ENCODE assay signal across 10 cellular contexts in the genomic region with DNA sequence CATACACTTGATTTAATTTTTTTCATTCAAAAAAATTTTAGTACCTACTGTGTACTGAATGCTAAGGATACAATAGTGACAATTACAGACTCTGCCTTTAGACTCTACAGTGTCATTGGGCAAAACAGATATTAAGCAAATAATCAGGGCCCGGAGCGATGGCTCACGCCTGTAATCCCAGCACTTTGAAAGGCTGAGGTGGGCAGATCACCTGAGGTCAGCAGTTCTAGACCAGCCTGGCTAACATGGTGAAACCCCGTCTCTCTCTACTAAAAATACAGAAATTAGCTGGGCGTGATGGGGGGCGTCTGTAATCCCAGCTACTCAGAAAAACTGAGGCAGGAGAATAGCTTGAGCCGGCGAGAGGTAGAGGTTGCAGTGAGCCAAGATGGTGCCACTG. TPM values are rescaled to one million over a fixed set of nuclear protein-coding genes. Genes with fewer than 3 reads are reported as not detected.
DNase-seq lines count a peak whose midpoint lies in the region; ATAC-seq, FAIRE-seq and TF ChIP-seq lines count a peak whose summit lies in the region.
"Had no signal": no experiment of that assay in that cellular context is flagged by ENCODE, and none has a peak within 500 bp of the region (broad histone marks: within the 10 kb centered on the region; RNA-seq: fewer than 3 reads in every experiment).

No MANE protein-coding gene starts in this region.

- peaks cover 30% of the 10 kb centered on the region for H3K4me1 Mint-ChIP-seq in activated naive CD4-positive, alpha-beta T cell treated with anti-CD3 and anti-CD28 coated beads, Interleukin-2, amount 50 U/mL, for 24 hours

- no peak overlapping the region for H2AFZ ChIP-seq in keratinocyte (ENCODE audit: control insufficient read depth, low read length)

- H3K4me3 Mint-ChIP-seq in activated naive CD4-positive, alpha-beta T cell treated with anti-CD3 and anti-CD28 coated beads, Interleukin-2, amount 50 U/mL, for 24 hours, result peak overlapping the region; percentile 9

- H3K4me3 ChIP-seq in adipocyte (ENCODE audit: low read length) (peak overlapping the region; percentile 95), keratinocyte (ENCODE audit: control insufficient read depth in 2 of 3, extremely low read depth in 1 of 3, insufficient read depth in 2 of 3, low read depth in 1 of 3, low read length in 3 of 3) (peak overlapping the region; percentile 83 to 87 (median 86)), thoracic aorta (peak overlapping the region; percentile 94)

- H3K9ac ChIP-seq in adipocyte (ENCODE audit: low read length), result peak overlapping the region; percentile 93
- peak overlapping the region; percentile 22 for H3K9ac ChIP-seq in keratinocyte (ENCODE audit: control insufficient read depth, extremely low read depth, insufficient read depth, low read length)

- no peak overlapping the region for H3K27ac ChIP-seq in keratinocyte (ENCODE audit: control insufficient read depth, insufficient read depth, low read length)
- no peak overlapping the region for H3K27ac ChIP-seq in thoracic aorta

- H3K9me1 ChIP-seq in keratinocyte (ENCODE audit: control insufficient read depth, extremely low read depth, insufficient read depth, low read length), result peaks cover 3% of the 10 kb centered on the region

- no peaks in the 10 kb centered on the region for H3K9me3 Mint-ChIP-seq in activated naive CD4-positive, alpha-beta T cell treated with anti-CD3 and anti-CD28 coated beads, Interleukin-2, amount 50 U/mL, for 24 hours

- no peak overlapping the region for H3K27ac Mint-ChIP-seq in activated naive CD4-positive, alpha-beta T cell treated with anti-CD3 and anti-CD28 coated beads, Interleukin-2, amount 50 U/mL, for 24 hours

- no peak for ATAC-seq in thoracic aorta (ENCODE audit: insufficient number of reproducible peaks, low FRiP score, low read depth)

- DNase-seq in activated naive CD4-positive, alpha-beta T cell treated with Interleukin-2 at 50 U/mL for 16 hours, result no peak
- DNase-seq in adipocyte (ENCODE audit: low read depth), result no peak
- no peak for DNase-seq in keratinocyte (ENCODE audit: low read depth, low spot score)
- DNase-seq in thoracic aorta (ENCODE audit: low spot score), result no peak
- DNase-seq in NCI-H128 (lab: John Stamatoyannopoulos, UW; ENCODE audit: unreplicated experiment), result no peak
- no peak for DNase-seq in GM10248 (ENCODE audit: extremely low spot score)
- no peak for DNase-seq in NOMO-1 (lab: John Stamatoyannopoulos, UW; ENCODE audit: unreplicated experiment in 2 of 2)
- DNase-seq: NCI-H2107, T1000 had no signal

- no peaks in the 10 kb centered on the region for H3K36me3 ChIP-seq in adipocyte (ENCODE audit: control insufficient read depth, insufficient read depth, low read length, severe bottlenecking)
- H3K36me3 ChIP-seq in keratinocyte (ENCODE audit: control insufficient read depth in 2 of 2, extremely low read depth in 1 of 2, insufficient read depth in 2 of 2, low read length in 2 of 2), result no peaks in the 10 kb centered on the region
- no peaks in the 10 kb centered on the region for H3K36me3 ChIP-seq in thoracic aorta

- no peak for TF ChIP-seq CTCF in keratinocyte (optimal IDR thresholded peaks at IDR 0.05 in 1 of 3, IDR thresholded peaks at IDR 0.05 in 1 of 3, conservative IDR thresholded peaks at IDR 0.05 in 1 of 3; ENCODE audit: extremely low read depth in 1 of 3, insufficient read depth in 2 of 3, low read length in 3 of 3)
- no peak for TF ChIP-seq CTCF in thoracic aorta (IDR thresholded peaks at IDR 0.05)
- TF ChIP-seq CTCF in GM10248 (IDR thresholded peaks at IDR 0.05; ENCODE audit: control extremely low read depth, extremely low read depth, low read depth, missing control alignments), result no peak

- dilution Hi-C loops in keratinocyte (cut with MboI; ENCODE audit: extremely low pct_ligation_motif_present, low sequenced_read_pairs), result no loop called here

- no peaks in the 10 kb centered on the region for H3K9me3 ChIP-seq in adipocyte (ENCODE audit: control insufficient read depth, low read length)
- H3K9me3 ChIP-seq in keratinocyte (ENCODE audit: control insufficient read depth, low read depth, low read length), result no peaks in the 10 kb centered on the region
- no peaks in the 10 kb centered on the region for H3K9me3 ChIP-seq in thoracic aorta

- no peak for FAIRE-seq in keratinocyte (lab: Jason Lieb, UNC)

- H3K4me1 ChIP-seq in adipocyte (ENCODE audit: control insufficient read depth, insufficient read depth, low read length) (peaks cover 38% of the 10 kb centered on the region), keratinocyte (ENCODE audit: control insufficient read depth, extremely low read depth, insufficient read depth, low read length) (peaks cover 13% of the 10 kb centered on the region), thoracic aorta (ENCODE audit: control insufficient read depth in 1 of 2, low read depth in 2 of 2) (peaks cover 8 to 32% of the 10 kb centered on the region in 2 donors)

- H3K27me3 ChIP-seq in adipocyte (replicated peaks; ENCODE audit: control insufficient read depth, insufficient read depth, low read length) (no peaks in the 10 kb centered on the region), keratinocyte (ENCODE audit: control insufficient read depth, extremely low read depth, insufficient read depth, low read length) (no peaks in the 10 kb centered on the region), thoracic aorta (replicated peaks; ENCODE audit: insufficient read depth) (no peaks in the 10 kb centered on the region)

- no peaks in the 10 kb centered on the region for H3K36me3 Mint-ChIP-seq in activated naive CD4-positive, alpha-beta T cell treated with anti-CD3 and anti-CD28 coated beads, Interleukin-2, amount 50 U/mL, for 24 hours

- peak overlapping the region; percentile 78 for H3K4me2 ChIP-seq in keratinocyte (ENCODE audit: control insufficient read depth, extremely low read depth, insufficient read depth, low read depth, low read length)

- POLR2A ChIA-PET in GM10248 (lab: Yijun Ruan, JAX), result interaction anchor here (4.0 kb wide), 1 partner anchor 15 kb away, joined by 37 read pairs; a partner anchor contains a TSS

- peaks cover 48% of the 10 kb centered on the region for H3K79me2 ChIP-seq in keratinocyte (ENCODE audit: control insufficient read depth, insufficient read depth, low read length)

- H4K20me1 ChIP-seq in keratinocyte (ENCODE audit: control insufficient read depth, extremely low read depth, insufficient read depth, low read length), result no peaks in the 10 kb centered on the region

- H3K27me3 Mint-ChIP-seq in activated naive CD4-positive, alpha-beta T cell treated with anti-CD3 and anti-CD28 coated beads, Interleukin-2, amount 50 U/mL, for 24 hours, result no peaks in the 10 kb centered on the region

- CTCF ChIA-PET in GM10248 (lab: Yijun Ruan, JAX), result interaction anchor here (0.6 to 4.1 kb wide), 3 partner anchors 15 to 37 kb away, joined by 3 to 31 read pairs (median 4); a partner anchor contains a TSS

RNA-seq across cellular contexts. Expression of a gene that starts 1.4 kb away (rescaled TPM):
- polyA plus RNA-seq in keratinocyte, result 5.7 to 11.7 TPM (median 10.1 TPM) in 3 replicates
- polyA plus RNA-seq in keratinocyte (2011; ENCODE audit: low read depth), result 25.4 TPM
- 8.0 and 13.9 TPM in 2 replicates for polyA plus RNA-seq in keratinocyte (2011; cell fraction: cytosol; rRNA removed)
- polyA plus RNA-seq in keratinocyte (2011; cell fraction: nucleus; rRNA removed), result 5.3 and 5.7 TPM in 2 replicates
- 10.3 and 11.8 TPM in 2 replicates for polyA plus RNA-seq in keratinocyte (2012; ENCODE audit: low replicate concordance)
- polyA minus RNA-seq in keratinocyte, result 2.0 to 4.3 TPM (median 2.5 TPM) in 3 replicates
- polyA minus RNA-seq in keratinocyte (2011; cell fraction: cytosol; rRNA and poly(A)+ RNA removed), result 4.8 TPM
- 2.8 and 4.3 TPM in 2 replicates for polyA minus RNA-seq in keratinocyte (2011; cell fraction: nucleus; rRNA and poly(A)+ RNA removed)
- 10 to 100 TPM in 1 of 2 donors, 1 to 10 TPM in 1; 6.1 to 18.8 TPM for total RNA-seq in thoracic aorta

RNA-seq across cellular contexts. Expression of a gene that starts 14.7 kb away (rescaled TPM):
- polyA plus RNA-seq in keratinocyte, result 2.7 to 4.4 TPM (median 3.6 TPM) in 3 replicates
- polyA plus RNA-seq in keratinocyte (2011; ENCODE audit: low read depth), result 26.2 TPM
- 1.1 and 2.4 TPM in 2 replicates for polyA plus RNA-seq in keratinocyte (2011; cell fraction: cytosol; rRNA removed)
- polyA plus RNA-seq in keratinocyte (2011; cell fraction: nucleus; rRNA removed), result 4.9 and 7.3 TPM in 2 replicates
- polyA plus RNA-seq in keratinocyte (2012; ENCODE audit: low replicate concordance), result 2.7 and 6.5 TPM in 2 replicates
- polyA minus RNA-seq in keratinocyte, result 1.5 to 13.6 TPM (median 5.8 TPM) in 3 replicates
- 3.3 TPM for polyA minus RNA-seq in keratinocyte (2011; cell fraction: cytosol; rRNA and poly(A)+ RNA removed)
- 17.6 and 35.5 TPM in 2 replicates for polyA minus RNA-seq in keratinocyte (2011; cell fraction: nucleus; rRNA and poly(A)+ RNA removed)
- 10 to 100 TPM; 38.3 to 80.7 TPM for total RNA-seq in thoracic aorta
